ENCODE assay signal across 27 cellular contexts in the genomic region with DNA sequence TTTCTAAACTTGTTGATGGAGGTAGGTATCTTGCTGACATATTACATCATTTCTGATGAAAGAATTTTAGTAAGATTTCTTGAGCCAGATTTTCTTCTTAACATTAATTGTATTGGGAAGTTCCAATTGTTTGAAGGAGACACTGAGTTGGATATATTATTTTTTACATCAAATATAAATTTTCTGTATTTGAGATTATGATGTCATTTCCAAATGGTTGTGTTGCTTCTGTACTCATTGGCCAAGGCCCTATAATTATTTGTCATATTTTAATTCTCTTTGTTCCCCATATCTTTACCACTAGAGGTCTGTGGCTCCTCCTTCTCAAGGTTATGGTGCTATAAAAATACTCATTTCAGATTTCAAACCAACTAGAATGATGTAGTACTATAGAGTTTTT. TPM values are rescaled to one million over a fixed set of nuclear protein-coding genes. Genes with fewer than 3 reads are reported as not detected.
DNase-seq lines count a peak whose midpoint lies in the region; TF ChIP-seq lines count a peak whose summit lies in the region.
"Had no signal": no experiment of that assay in that cellular context is flagged by ENCODE, and none has a peak within 500 bp of the region (broad histone marks: within the 10 kb centered on the region; RNA-seq: fewer than 3 reads in every experiment).

No MANE protein-coding gene starts in this region.

- H3K27ac ChIP-seq in adrenal gland, result peak overlapping the region in 4 of 5 donors; percentile 11 to 77 (median 36)
- H3K27ac ChIP-seq in uterus, result peak overlapping the region; percentile 79 to 94
- H3K27ac ChIP-seq: WERI-Rb-1 had no signal

- no peak for TF ChIP-seq POLR2A in adrenal gland (IDR thresholded peaks at IDR 0.05)
- no peak for TF ChIP-seq POLR2A in uterus (IDR thresholded peaks at IDR 0.05)

- H3K4me1 Mint-ChIP-seq in osteocyte (ENCODE audit: unreplicated experiment) (peaks cover 85% of the 10 kb centered on the region), mesothelial cell of epicardium (peaks cover 4% of the 10 kb centered on the region)
- H3K4me1 Mint-ChIP-seq: activated T-helper 17 cell treated with anti-CD3 and anti-CD28 coated beads, Interleukin-2, amount 50 U/mL, for 72 hours had no signal

- intact Hi-C loops in adrenal gland (cut with DNase I) (no loop called here), uterus (cut with DNase I; ENCODE audit: low total_unique reads) (no loop called here)

- H3K9me3 ChIP-seq in adrenal gland (replicated peaks in 1 of 3) (no peaks in the 10 kb centered on the region), uterus (no peaks in the 10 kb centered on the region)

- H3K27ac Mint-ChIP-seq in osteocyte (ENCODE audit: unreplicated experiment) (peak overlapping the region; percentile 97), mesothelial cell of epicardium (no peak overlapping the region)
- H3K27ac Mint-ChIP-seq: activated CD4-positive, alpha-beta T cell treated with anti-CD3 and anti-CD28 coated beads, Interleukin-2, amount 10 ng/mL, durations not matched to agents 7 days and 5 days; activated CD8-positive, alpha-beta memory T cell treated with anti-CD3 and anti-CD28 coated beads, Interleukin-2, amount 10 ng/mL, durations not matched to agents 7 days and 5 days; activated naive CD4-positive, alpha-beta T cell treated with anti-CD3 and anti-CD28 coated beads, Interleukin-2, amount 50 U/mL, for 72 hours; activated T-helper 17 cell treated with anti-CD3 and anti-CD28 coated beads, Interleukin-2, amount 50 U/mL, for 72 hours; CD8-positive, alpha-beta T cell; stimulated activated naive CD8-positive, alpha-beta T cell treated with anti-CD3 and anti-CD28 coated beads, Interleukin-15, Interleukin-2, amounts not matched to agents 100 ng/mL and 50 ng/mL, for 24 hours; T-helper 2 cell treated with Interferon-gamma antibody and Interleukin-4, amounts not matched to agents 5 μg/mL and 100 μg/mL, for 36 hours had no signal

- H3K36me3 Mint-ChIP-seq in osteocyte (ENCODE audit: unreplicated experiment) (peaks cover 2% of the 10 kb centered on the region), mesothelial cell of epicardium (no peaks in the 10 kb centered on the region)
- H3K36me3 Mint-ChIP-seq: activated naive CD4-positive, alpha-beta T cell treated with anti-CD3 and anti-CD28 coated beads, Interleukin-2, amount 50 U/mL, for 72 hours; CD8-positive, alpha-beta T cell had no signal

- H3K9me3 Mint-ChIP-seq in osteocyte (ENCODE audit: unreplicated experiment) (no peaks in the 10 kb centered on the region), mesothelial cell of epicardium (no peaks in the 10 kb centered on the region)
- H3K9me3 Mint-ChIP-seq: activated CD4-positive, alpha-beta T cell treated with anti-CD3 and anti-CD28 coated beads, Interleukin-2, amount 10 ng/mL, durations not matched to agents 7 days and 5 days; activated naive CD4-positive, alpha-beta T cell treated with anti-CD3 and anti-CD28 coated beads, Interleukin-2, amount 50 U/mL, for 72 hours; activated T-helper 17 cell treated with anti-CD3 and anti-CD28 coated beads, Interleukin-2, amount 50 U/mL, for 72 hours; CD8-positive, alpha-beta T cell; stimulated activated naive CD8-positive, alpha-beta T cell treated with anti-CD3 and anti-CD28 coated beads, Interleukin-15, Interleukin-2, amounts not matched to agents 100 ng/mL and 50 ng/mL, for 24 hours; T-helper 2 cell treated with Interferon-gamma antibody and Interleukin-4, amounts not matched to agents 5 μg/mL and 100 μg/mL, for 36 hours had no signal

- H3K4me3 ChIP-seq in adrenal gland (no peak overlapping the region), uterus (no peak overlapping the region)

- H3K27me3 Mint-ChIP-seq in osteocyte (ENCODE audit: unreplicated experiment) (no peaks in the 10 kb centered on the region), mesothelial cell of epicardium (ENCODE audit: low read depth) (no peaks in the 10 kb centered on the region)
- H3K27me3 Mint-ChIP-seq: activated CD4-positive, alpha-beta T cell treated with anti-CD3 and anti-CD28 coated beads, Interleukin-2, amount 10 ng/mL, durations not matched to agents 7 days and 5 days; activated CD8-positive, alpha-beta memory T cell treated with anti-CD3 and anti-CD28 coated beads, Interleukin-2, amount 10 ng/mL, durations not matched to agents 7 days and 5 days; activated T-helper 17 cell treated with anti-CD3 and anti-CD28 coated beads, Interleukin-2, amount 50 U/mL, for 72 hours; stimulated activated naive CD8-positive, alpha-beta T cell treated with anti-CD3 and anti-CD28 coated beads, Interleukin-15, Interleukin-2, amounts not matched to agents 100 ng/mL and 50 ng/mL, for 24 hours had no signal

- H3K27me3 ChIP-seq in adrenal gland, result no peaks in the 10 kb centered on the region
- no peaks in the 10 kb centered on the region for H3K27me3 ChIP-seq in uterus

- DNase-seq in adrenal gland, result no peak
- peak; percentile 43 for DNase-seq in dedifferentiated amniotic fluid mesenchymal stem cell (ENCODE audit: extremely low spot score)
- no peak for DNase-seq in osteocyte (ENCODE audit: extremely low spot score, unreplicated experiment)
- no peak for DNase-seq in uterus
- DNase-seq in mesothelial cell of epicardium (ENCODE audit: low spot score in 2 of 2, unreplicated experiment in 2 of 2), result no peak
- DNase-seq in DMS 273 (lab: John Stamatoyannopoulos, UW; ENCODE audit: unreplicated experiment), result no peak
- no peak for DNase-seq in stimulated activated CD4-positive, alpha-beta T cell treated with anti-CD3 and anti-CD28 coated beads, Interleukin-1b, Interleukin-23, amount 100 ng/mL, for 48 hours
- DNase-seq: activated CD4-positive, alpha-beta T cell treated with anti-CD3 and anti-CD28 coated beads, Interleukin-2, amount 10 ng/mL, durations not matched to agents 7 days and 5 days; activated CD8-positive, alpha-beta memory T cell treated with anti-CD3 and anti-CD28 coated beads, Interleukin-2, amount 10 ng/mL, durations not matched to agents 7 days and 5 days; AML-193; CD8-positive, alpha-beta T cell; DMS53; glutamatergic neuron; Karpas-422; left colon; midbrain; MV-4-11; NCI-H1694; NCI-H748 treated with DMSO at 0.1 percent for 48 hours; posterior cingulate gyrus; RPMI8226; stimulated activated CD4-positive, alpha-beta T cell treated with anti-CD3 and anti-CD28 coated beads, Interleukin-2, amount 100 ng/mL, for 48 hours; WERI-Rb-1 had no signal

- no peak for TF ChIP-seq CTCF in adrenal gland (IDR thresholded peaks at IDR 0.05)
- TF ChIP-seq CTCF in osteocyte (IDR thresholded peaks at IDR 0.05), result no peak
- TF ChIP-seq CTCF in uterus (IDR thresholded peaks at IDR 0.05), result no peak
- TF ChIP-seq CTCF in mesothelial cell of epicardium (IDR thresholded peaks at IDR 0.05; ENCODE audit: unreplicated experiment), result no peak

- H3K4me1 ChIP-seq in adrenal gland (replicated peaks in 1 of 2) (peaks cover 14 to 80% of the 10 kb centered on the region in 2 donors), uterus (peaks cover 5 to 19% of the 10 kb centered on the region in 2 donors)

- H3K36me3 ChIP-seq in adrenal gland (replicated peaks in 1 of 2) (no peaks in the 10 kb centered on the region), uterus (no peaks in the 10 kb centered on the region)
- H3K36me3 ChIP-seq: WERI-Rb-1 had no signal

- H3K4me3 Mint-ChIP-seq in osteocyte (ENCODE audit: unreplicated experiment) (peak overlapping the region; percentile 58), mesothelial cell of epicardium (no peak overlapping the region)
- H3K4me3 Mint-ChIP-seq: activated CD4-positive, alpha-beta T cell treated with anti-CD3 and anti-CD28 coated beads, Interleukin-2, amount 10 ng/mL, durations not matched to agents 7 days and 5 days; activated CD8-positive, alpha-beta memory T cell treated with anti-CD3 and anti-CD28 coated beads, Interleukin-2, amount 10 ng/mL, durations not matched to agents 7 days and 5 days; activated T-helper 17 cell treated with anti-CD3 and anti-CD28 coated beads, Interleukin-2, amount 50 U/mL, for 72 hours; CD8-positive, alpha-beta T cell; stimulated activated naive CD8-positive, alpha-beta T cell treated with anti-CD3 and anti-CD28 coated beads, Interleukin-15, Interleukin-2, amounts not matched to agents 100 ng/mL and 50 ng/mL, for 24 hours; T-helper 2 cell treated with Interferon-gamma antibody and Interleukin-4, amounts not matched to agents 5 μg/mL and 100 μg/mL, for 36 hours had no signal

RNA-seq across cellular contexts. Expression of a gene that starts 53.4 kb away (rescaled TPM):
- total RNA-seq in adrenal gland (100 to 1,000 TPM; 137 to 371 (median 157) TPM), osteocyte (143 and 150 TPM in 2 replicates), uterus (10 to 100 TPM; 41.8 to 94.0 (median 69.6) TPM), mesothelial cell of epicardium (8.3 to 10.8 TPM (median 9.1 TPM) in 3 replicates)
- 10 to 100 TPM; 30.0 to 80.3 (median 39.5) TPM for polyA plus RNA-seq in adrenal gland

RNA-seq across cellular contexts. Expression of a gene that starts 53.4 kb away (rescaled TPM):
- total RNA-seq in adrenal gland (100 to 1,000 TPM in 3 of 8 donors, 10 to 100 TPM in 5; 60.3 to 147 (median 79.7) TPM), osteocyte (82.4 and 83.7 TPM in 2 replicates), uterus (10 to 100 TPM; 16.5 to 35.8 (median 24.6) TPM), mesothelial cell of epicardium (12.5 to 14.2 TPM (median 14.0 TPM) in 3 replicates)
- polyA plus RNA-seq in adrenal gland, result 10 to 100 TPM; 17.8 to 52.4 (median 27.9) TPM
